In the genomic region with DNA sequence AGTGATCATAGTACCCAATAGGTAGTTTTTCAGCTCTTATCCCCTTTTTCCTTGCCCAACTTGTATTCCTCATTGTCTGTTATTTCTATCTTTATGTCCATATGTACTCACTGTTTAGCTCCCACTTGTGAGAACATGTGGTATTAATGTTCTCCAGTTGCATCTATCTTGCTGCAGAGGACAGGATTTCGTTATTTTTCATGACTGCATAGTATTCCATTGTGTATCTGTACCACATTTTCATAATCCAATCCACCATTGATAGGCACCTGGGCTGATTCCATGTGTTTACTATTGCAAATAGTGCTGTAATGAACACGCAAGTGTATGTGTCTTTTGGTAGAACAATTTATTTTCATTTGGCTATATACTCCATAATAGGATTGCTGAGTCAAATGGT, we compare ENCODE assay signal across 39 cellular contexts.
"Had no signal": no experiment of that assay in that cellular context is flagged by ENCODE, and none has a peak within 500 bp of the region (broad histone marks: within the 10 kb centered on the region; RNA-seq: fewer than 3 reads in every experiment).

No MANE protein-coding gene starts in this region.

- DNase-seq: activated effector memory CD4-positive, alpha-beta T cell treated with anti-CD3 and anti-CD28 coated beads, Interleukin-2, amount 50 U/mL, for 16 hours; activated effector memory CD4-positive, alpha-beta T cell treated with Interleukin-2 at 50 U/mL for 16 hours; activated gamma-delta T cell; activated gamma-delta T cell treated with Interleukin-2 at 50 U/mL for 16 hours; activated naive CD4-positive, alpha-beta T cell; activated naive CD4-positive, alpha-beta T cell treated with anti-CD3 and anti-CD28 coated beads for 36 hours; activated naive CD4-positive, alpha-beta T cell treated with anti-CD3 and anti-CD28 coated beads, Interleukin-2, amount 10 ng/mL, durations not matched to agents 7 days and 5 days; activated naive CD4-positive, alpha-beta T cell treated with anti-CD3 and anti-CD28 coated beads, Interleukin-2, amount 50 U/mL, for 16 hours; activated naive CD4-positive, alpha-beta T cell treated with Interleukin-2 at 50 U/mL for 16 hours; activated naive CD8-positive, alpha-beta T cell treated with anti-CD3 and anti-CD28 coated beads for 36 hours; activated naive CD8-positive, alpha-beta T cell treated with anti-CD3 and anti-CD28 coated beads, Interleukin-2, amount 10 ng/mL, durations not matched to agents 7 days and 5 days; activated naive CD8-positive, alpha-beta T cell treated with anti-CD3 and anti-CD28 coated beads, Interleukin-2, amount 50 U/mL, for 24 hours; activated T-cell treated with anti-CD3 and anti-CD28 coated beads, Interleukin-2, amount 50 U/mL, for 24 hours; activated T-cell treated with anti-CD3 and anti-CD28 coated beads, Interleukin-2, amount 50 U/mL, for 4 hours; activated T-cell treated with anti-CD3 and anti-CD28 coated beads, Interleukin-2, amount 50 U/mL, for 48 hours; activated T-cell treated with anti-CD3 and anti-CD28 coated beads, Interleukin-2, amount 50 U/mL, for 72 hours; adrenal gland; amniotic stem cell; amygdala; anterior cingulate cortex; aorta; body of pancreas; brain microvascular endothelial cell; caudate nucleus; central memory CD4-positive, alpha-beta T cell; cerebellar nuclear complex had no signal

- H3K9me3 ChIP-seq: body of pancreas had no signal

- H3K36me3 Mint-ChIP-seq: activated naive CD4-positive, alpha-beta T cell treated with anti-CD3 and anti-CD28 coated beads, Interleukin-2, amount 10 ng/mL, durations not matched to agents 7 days and 5 days; activated naive CD4-positive, alpha-beta T cell treated with anti-CD3 and anti-CD28 coated beads, Interleukin-2, amount 50 U/mL, for 24 hours; activated naive CD8-positive, alpha-beta T cell; activated naive CD8-positive, alpha-beta T cell treated with anti-CD3 and anti-CD28 coated beads for 36 hours; activated naive CD8-positive, alpha-beta T cell treated with anti-CD3 and anti-CD28 coated beads, Interleukin-2, amount 10 ng/mL, durations not matched to agents 7 days and 5 days; brain had no signal

- H3K4me1 ChIP-seq: adrenal gland, ascending aorta, body of pancreas, breast epithelium had no signal

- H3K27me3 ChIP-seq: adrenal gland, ascending aorta, body of pancreas, brain microvascular endothelial cell, breast epithelium, cardiac muscle cell had no signal

- ATAC-seq: activated naive CD4-positive, alpha-beta T cell treated with anti-CD3 and anti-CD28 coated beads, Interleukin-2, amount 50 U/mL, for 72 hours; activated naive CD8-positive, alpha-beta T cell treated with anti-CD3 and anti-CD28 coated beads, Interleukin-2, amount 50 U/mL, for 24 hours; activated T-cell treated with anti-CD3 and anti-CD28 coated beads, Interleukin-2, amount 50 U/mL, for 4 hours; activated T-cell treated with anti-CD3 and anti-CD28 coated beads, Interleukin-2, amount 50 U/mL, for 72 hours; activated T-helper 17 cell treated with anti-CD3 and anti-CD28 coated beads, Interleukin-2, amount 50 U/mL, for 72 hours; body of pancreas had no signal

- FAIRE-seq: astrocyte, bronchial epithelial cell had no signal

- H3K4me1 Mint-ChIP-seq: activated naive CD4-positive, alpha-beta T cell treated with anti-CD3 and anti-CD28 coated beads, Interleukin-2, amount 10 ng/mL, durations not matched to agents 7 days and 5 days; activated naive CD4-positive, alpha-beta T cell treated with anti-CD3 and anti-CD28 coated beads, Interleukin-2, amount 50 U/mL, for 24 hours; activated naive CD8-positive, alpha-beta T cell treated with anti-CD3 and anti-CD28 coated beads for 36 hours; activated naive CD8-positive, alpha-beta T cell treated with anti-CD3 and anti-CD28 coated beads, Interleukin-2, amount 10 ng/mL, durations not matched to agents 7 days and 5 days; activated naive CD8-positive, alpha-beta T cell treated with anti-CD3 and anti-CD28 coated beads, Interleukin-2, amount 50 U/mL, for 24 hours; activated T-helper 17 cell treated with anti-CD3 and anti-CD28 coated beads, Interleukin-2, amount 50 U/mL, for 72 hours; brain; central memory CD8-positive, alpha-beta T cell had no signal

- H3K27ac ChIP-seq: adrenal gland, ascending aorta, body of pancreas, brain microvascular endothelial cell, breast epithelium, cardiac muscle cell had no signal

- H3K27ac Mint-ChIP-seq: activated naive CD4-positive, alpha-beta T cell treated with anti-CD3 and anti-CD28 coated beads for 36 hours; activated naive CD4-positive, alpha-beta T cell treated with anti-CD3 and anti-CD28 coated beads, Interleukin-2, amount 10 ng/mL, durations not matched to agents 7 days and 5 days; activated naive CD4-positive, alpha-beta T cell treated with anti-CD3 and anti-CD28 coated beads, Interleukin-2, amount 50 U/mL, for 24 hours; activated naive CD4-positive, alpha-beta T cell treated with anti-CD3 and anti-CD28 coated beads, Interleukin-2, amount 50 U/mL, for 72 hours; activated naive CD8-positive, alpha-beta T cell; activated naive CD8-positive, alpha-beta T cell treated with anti-CD3 and anti-CD28 coated beads for 36 hours; activated naive CD8-positive, alpha-beta T cell treated with anti-CD3 and anti-CD28 coated beads, Interleukin-2, amount 10 ng/mL, durations not matched to agents 7 days and 5 days; activated naive CD8-positive, alpha-beta T cell treated with anti-CD3 and anti-CD28 coated beads, Interleukin-2, amount 50 U/mL, for 24 hours; activated T-cell treated with anti-CD3 and anti-CD28 coated beads, Interleukin-2, amount 50 U/mL, for 24 hours; activated T-cell treated with anti-CD3 and anti-CD28 coated beads, Interleukin-2, amount 50 U/mL, for 72 hours; activated T-helper 1 cell treated with anti-CD3 and anti-CD28 coated beads, Interleukin-12 subunit alpha, Interleukin-12 subunit beta, Interleukin-2, Interleukin-4 antibody, amounts not matched to agents 30 ng/mL and 10 ng/mL and 1 ng/mL, durations not matched to agents 14 hours and 24 hours and 36 hours; activated T-helper 17 cell treated with anti-CD3 and anti-CD28 coated beads, Interleukin-2, amount 50 U/mL, for 72 hours; activated T-helper 2 cell treated with anti-CD3 and anti-CD28 coated beads, Interferon-gamma antibody, Interleukin-2, Interleukin-4, amounts not matched to agents 10 μg/mL and 5 μg/mL and 100 μg/mL, durations not matched to agents 14 hours and 24 hours and 36 hours; brain had no signal

- H3K4me3 Mint-ChIP-seq: activated naive CD4-positive, alpha-beta T cell treated with anti-CD3 and anti-CD28 coated beads for 36 hours; activated naive CD4-positive, alpha-beta T cell treated with anti-CD3 and anti-CD28 coated beads, Interleukin-2, amount 10 ng/mL, durations not matched to agents 7 days and 5 days; activated naive CD4-positive, alpha-beta T cell treated with anti-CD3 and anti-CD28 coated beads, Interleukin-2, amount 50 U/mL, for 24 hours; activated naive CD8-positive, alpha-beta T cell; activated naive CD8-positive, alpha-beta T cell treated with anti-CD3 and anti-CD28 coated beads for 36 hours; activated naive CD8-positive, alpha-beta T cell treated with anti-CD3 and anti-CD28 coated beads, Interleukin-2, amount 10 ng/mL, durations not matched to agents 7 days and 5 days; activated naive CD8-positive, alpha-beta T cell treated with anti-CD3 and anti-CD28 coated beads, Interleukin-2, amount 50 U/mL, for 24 hours; activated T-cell treated with anti-CD3 and anti-CD28 coated beads, Interleukin-2, amount 50 U/mL, for 24 hours; activated T-cell treated with anti-CD3 and anti-CD28 coated beads, Interleukin-2, amount 50 U/mL, for 4 hours; activated T-cell treated with anti-CD3 and anti-CD28 coated beads, Interleukin-2, amount 50 U/mL, for 72 hours; activated T-helper 1 cell treated with anti-CD3 and anti-CD28 coated beads, Interleukin-12 subunit alpha, Interleukin-12 subunit beta, Interleukin-2, Interleukin-4 antibody, amounts not matched to agents 30 ng/mL and 10 ng/mL and 1 ng/mL, durations not matched to agents 14 hours and 24 hours and 36 hours; activated T-helper 17 cell treated with anti-CD3 and anti-CD28 coated beads, Interleukin-2, amount 50 U/mL, for 72 hours; brain; central memory CD8-positive, alpha-beta T cell had no signal

- H3K27me3 Mint-ChIP-seq: activated naive CD4-positive, alpha-beta T cell treated with anti-CD3 and anti-CD28 coated beads, Interleukin-2, amount 10 ng/mL, durations not matched to agents 7 days and 5 days; activated naive CD4-positive, alpha-beta T cell treated with anti-CD3 and anti-CD28 coated beads, Interleukin-2, amount 50 U/mL, for 24 hours; activated naive CD8-positive, alpha-beta T cell; activated naive CD8-positive, alpha-beta T cell treated with anti-CD3 and anti-CD28 coated beads for 36 hours; activated naive CD8-positive, alpha-beta T cell treated with anti-CD3 and anti-CD28 coated beads, Interleukin-2, amount 10 ng/mL, durations not matched to agents 7 days and 5 days; activated naive CD8-positive, alpha-beta T cell treated with anti-CD3 and anti-CD28 coated beads, Interleukin-2, amount 50 U/mL, for 24 hours; activated T-cell treated with anti-CD3 and anti-CD28 coated beads, Interleukin-2, amount 50 U/mL, for 24 hours; activated T-helper 17 cell treated with anti-CD3 and anti-CD28 coated beads, Interleukin-2, amount 50 U/mL, for 72 hours; central memory CD8-positive, alpha-beta T cell had no signal

- H3K4me3 ChIP-seq: adrenal gland, ascending aorta, body of pancreas, breast epithelium, cardiac muscle cell had no signal

- H3K36me3 ChIP-seq: adrenal gland, ascending aorta, brain microvascular endothelial cell, breast epithelium, cardiac muscle cell had no signal
